Comparison of ENCODE assay signal across 13 cellular contexts in genomic region chrX:21487832-21488231, GRCh38.
DNase-seq lines count a peak whose midpoint lies in the region; ATAC-seq and TF ChIP-seq lines count a peak whose summit lies in the region.
"Had no signal": no experiment of that assay in that cellular context is flagged by ENCODE, and none has a peak within 500 bp of the region (broad histone marks: within the 10 kb centered on the region; RNA-seq: fewer than 3 reads in every experiment).

No MANE protein-coding gene starts in this region.

- H3K27ac ChIP-seq in A673 (ENCODE audit: low read depth, low read length, poor library complexity, severe bottlenecking): no peak overlapping the region
- H3K27ac ChIP-seq in CD8-positive, alpha-beta memory T cell (ENCODE audit: low read depth, low read length): no peak overlapping the region
- H3K27ac ChIP-seq: thoracic aorta had no signal

- TF ChIP-seq CTCF in A673 (conservative IDR thresholded peaks at IDR 0.05; ENCODE audit: low read depth, low read length): no peak
- no peak for TF ChIP-seq CTCF in GM10248 (IDR thresholded peaks at IDR 0.05; ENCODE audit: control extremely low read depth, extremely low read depth, low read depth, missing control alignments)

- no peak overlapping the region for H3K27ac Mint-ChIP-seq in CD8-positive, alpha-beta memory T cell
- H3K27ac Mint-ChIP-seq: activated naive CD4-positive, alpha-beta T cell treated with anti-CD3 and anti-CD28 coated beads, Interleukin-2, amount 10 ng/mL, durations not matched to agents 7 days and 5 days had no signal

- H3K4me1 Mint-ChIP-seq in CD8-positive, alpha-beta memory T cell: no peaks in the 10 kb centered on the region
- H3K4me1 Mint-ChIP-seq: activated naive CD4-positive, alpha-beta T cell treated with anti-CD3 and anti-CD28 coated beads, Interleukin-2, amount 10 ng/mL, durations not matched to agents 7 days and 5 days had no signal

- CTCF ChIA-PET in A673 (lab: Charles Lee): no interaction called here
- CTCF ChIA-PET in GM10248 (lab: Yijun Ruan, JAX): interaction anchor here (1.3 kb wide), 1 partner anchor 10 kb away, joined by 4 read pairs; no protein-coding TSS in a partner anchor
- CTCF ChIA-PET in CD8-positive, alpha-beta memory T cell (lab: Charles Lee): no interaction called here

- H3K27me3 ChIP-seq in A673 (replicated peaks; ENCODE audit: insufficient read depth, low read depth, low read length, poor library complexity): no peaks in the 10 kb centered on the region
- H3K27me3 ChIP-seq in CD8-positive, alpha-beta memory T cell (ENCODE audit: insufficient read depth, low read length, poor library complexity, severe bottlenecking): no peaks in the 10 kb centered on the region

- H3K9me3 ChIP-seq in A673 (ENCODE audit: low read depth, low read length, poor library complexity, severe bottlenecking): no peaks in the 10 kb centered on the region
- H3K9me3 ChIP-seq in CD8-positive, alpha-beta memory T cell (ENCODE audit: low read length): no peaks in the 10 kb centered on the region
- H3K9me3 ChIP-seq: thoracic aorta had no signal

- ATAC-seq in GM19467 (IDR thresholded peaks at IDR 0.05; ENCODE audit: unreplicated experiment): no peak
- ATAC-seq in HG03135 (IDR thresholded peaks at IDR 0.05; ENCODE audit: unreplicated experiment): no peak

- peak; percentile 62 for DNase-seq in A673 (ENCODE audit: low spot score)
- peak; percentile 83 for DNase-seq in NCI-H1092 (lab: John Stamatoyannopoulos, UW)
- DNase-seq in NCI-H510A treated with DMSO at 0.1 percent for 48 hours (lab: John Stamatoyannopoulos, UW): peak; percentile 74
- DNase-seq in dermis blood vessel endothelial cell: peak; percentile 64
- DNase-seq in GM10248 (ENCODE audit: extremely low spot score): no peak
- no peak for DNase-seq in CD8-positive, alpha-beta memory T cell
- DNase-seq: activated CD4-positive, alpha-beta T cell treated with anti-CD3 and anti-CD28 coated beads, Interleukin-2, amount 50 U/mL, for 4 hours; activated naive CD4-positive, alpha-beta T cell treated with anti-CD3 and anti-CD28 coated beads, Interleukin-2, amount 10 ng/mL, durations not matched to agents 7 days and 5 days; head of caudate nucleus; mesendoderm had no signal

- peaks cover 0 to 2% (median 0%) of the 10 kb centered on the region in 5 donors for H3K9me3 Mint-ChIP-seq in CD8-positive, alpha-beta memory T cell
- H3K9me3 Mint-ChIP-seq: activated naive CD4-positive, alpha-beta T cell treated with anti-CD3 and anti-CD28 coated beads, Interleukin-2, amount 10 ng/mL, durations not matched to agents 7 days and 5 days had no signal

- H3K27me3 Mint-ChIP-seq in CD8-positive, alpha-beta memory T cell: no peaks in the 10 kb centered on the region
- H3K27me3 Mint-ChIP-seq: activated naive CD4-positive, alpha-beta T cell treated with anti-CD3 and anti-CD28 coated beads, Interleukin-2, amount 10 ng/mL, durations not matched to agents 7 days and 5 days had no signal

- POLR2A ChIA-PET in A673 (lab: Charles Lee; ENCODE audit: low non-redundant PET) (no interaction called here), GM10248 (lab: Yijun Ruan, JAX) (no interaction called here)
- POLR2A ChIA-PET in CD8-positive, alpha-beta memory T cell (lab: Charles Lee): no interaction called here

- peaks cover 0 to 2% (median 0%) of the 10 kb centered on the region in 3 donors for H3K36me3 Mint-ChIP-seq in CD8-positive, alpha-beta memory T cell
- H3K36me3 Mint-ChIP-seq: activated naive CD4-positive, alpha-beta T cell treated with anti-CD3 and anti-CD28 coated beads, Interleukin-2, amount 10 ng/mL, durations not matched to agents 7 days and 5 days had no signal

- intact Hi-C loops in A673 (cut with micrococcal nuclease; ENCODE audit: unreplicated experiment): no loop called here

- no peak overlapping the region for H3K4me3 Mint-ChIP-seq in CD8-positive, alpha-beta memory T cell
- H3K4me3 Mint-ChIP-seq: activated naive CD4-positive, alpha-beta T cell treated with anti-CD3 and anti-CD28 coated beads, Interleukin-2, amount 10 ng/mL, durations not matched to agents 7 days and 5 days had no signal

- no TSS peak for BruUV-seq in A673 (replicated peaks; lab: Mats Ljungman, UMichigan)

- H3K4me3 ChIP-seq in A673 (ENCODE audit: low read depth, low read length, poor library complexity, severe bottlenecking): no peak overlapping the region
- H3K4me3 ChIP-seq in CD8-positive, alpha-beta memory T cell (ENCODE audit: low read length): no peak overlapping the region
- H3K4me3 ChIP-seq: thoracic aorta had no signal

- no peaks in the 10 kb centered on the region for H3K36me3 ChIP-seq in A673 (ENCODE audit: insufficient read depth, low read length, poor library complexity, severe bottlenecking)
- H3K36me3 ChIP-seq in CD8-positive, alpha-beta memory T cell (ENCODE audit: insufficient read depth, low read length): no peaks in the 10 kb centered on the region
- H3K36me3 ChIP-seq: thoracic aorta had no signal

- H3K4me1 ChIP-seq in A673 (ENCODE audit: insufficient read depth, low read length, poor library complexity, severe bottlenecking): no peaks in the 10 kb centered on the region
- H3K4me1 ChIP-seq in CD8-positive, alpha-beta memory T cell (ENCODE audit: insufficient read depth, low read length): no peaks in the 10 kb centered on the region

Comparison
In these comparisons a context has a peak if more than half of its experiments do, and no peak if none do; other contexts are left out.
1. DNase-seq: peak in A673 (single experiment), NCI-H1092 (single experiment), NCI-H510A treated with DMSO at 0.1 percent for 48 hours (single experiment) and dermis blood vessel endothelial cell (single experiment); none in GM10248 (single experiment) and CD8-positive, alpha-beta memory T cell (0 of 5).